In genomic region chr3:108345492-108346205, GRCh38 we compare ENCODE assay signal across 14 cellular contexts. TPM values are rescaled to one million over a fixed set of nuclear protein-coding genes. Genes with fewer than 3 reads are reported as not detected.
DNase-seq lines count a peak whose midpoint lies in the region; ATAC-seq, FAIRE-seq and TF ChIP-seq lines count a peak whose summit lies in the region.
"Had no signal": no experiment of that assay in that cellular context is flagged by ENCODE, and none has a peak within 500 bp of the region (broad histone marks: within the 10 kb centered on the region; RNA-seq: fewer than 3 reads in every experiment).

No MANE protein-coding gene starts in this region.

- BruUV-seq in A673 (replicated peaks; lab: Mats Ljungman, UMichigan), result no TSS peak

- H3K9me3 ChIP-seq in SJCRH30 (replicated peaks), result no peaks in the 10 kb centered on the region
- no peaks in the 10 kb centered on the region for H3K9me3 ChIP-seq in A673 (ENCODE audit: low read depth, low read length, poor library complexity, severe bottlenecking)
- H3K9me3 ChIP-seq: suprapubic skin had no signal

- H3K4me1 ChIP-seq in SJCRH30 (peaks cover 12% of the 10 kb centered on the region), A673 (ENCODE audit: insufficient read depth, low read length, poor library complexity, severe bottlenecking) (no peaks in the 10 kb centered on the region)
- H3K4me1 ChIP-seq: suprapubic skin had no signal

- H3K27ac ChIP-seq in SJCRH30 (no peak overlapping the region), A673 (ENCODE audit: low read depth, low read length, poor library complexity, severe bottlenecking) (no peak overlapping the region)
- H3K27ac ChIP-seq: cardiac muscle cell, suprapubic skin had no signal

- POLR2A ChIA-PET in A673 (lab: Charles Lee; ENCODE audit: low non-redundant PET), result no interaction called here

- CTCF ChIA-PET in A673 (lab: Charles Lee), result no interaction called here

- TF ChIP-seq POLR2A in GM12892 (IDR thresholded peaks at IDR 0.05; ENCODE audit: low read depth, low read length), result no peak

- H3K27me3 ChIP-seq in SJCRH30 (no peaks in the 10 kb centered on the region), A673 (replicated peaks; ENCODE audit: insufficient read depth, low read depth, low read length, poor library complexity) (no peaks in the 10 kb centered on the region)
- H3K27me3 ChIP-seq: cardiac muscle cell, suprapubic skin had no signal

- DNase-seq in GM12892 (ENCODE audit: insufficient read length), result no peak
- DNase-seq in NAMALWA (ENCODE audit: low spot score), result peak; percentile 31
- DNase-seq in SJCRH30, result peak; percentile 36 to 66
- DNase-seq in myocyte (ENCODE audit: low read depth), result peak; percentile 59
- DNase-seq in A673 (ENCODE audit: low spot score), result no peak
- DNase-seq in HK-2 (ENCODE audit: unreplicated experiment), result no peak
- DNase-seq in NCI-H82 (lab: John Stamatoyannopoulos, UW), result no peak
- DNase-seq: activated naive CD4-positive, alpha-beta T cell treated with Interleukin-2 at 50 U/mL for 16 hours; kidney; naive thymus-derived CD8-positive, alpha-beta T cell had no signal

- intact Hi-C loops in A673 (cut with micrococcal nuclease; ENCODE audit: unreplicated experiment), result no loop called here

- no peak for TF ChIP-seq CTCF in A673 (conservative IDR thresholded peaks at IDR 0.05; ENCODE audit: low read depth, low read length)

- peak; percentile 27 for FAIRE-seq in GM12892 (lab: Jason Lieb, UNC)
- FAIRE-seq: endometrium, kidney had no signal

- no peak for ATAC-seq in GM18909 (IDR thresholded peaks at IDR 0.05; ENCODE audit: poor library complexity, unreplicated experiment)
- ATAC-seq: naive thymus-derived CD8-positive, alpha-beta T cell had no signal

- no peak overlapping the region for H3K4me3 ChIP-seq in SJCRH30
- no peak overlapping the region for H3K4me3 ChIP-seq in A673 (ENCODE audit: low read depth, low read length, poor library complexity, severe bottlenecking)
- H3K4me3 ChIP-seq: cardiac muscle cell, suprapubic skin had no signal

- H3K36me3 ChIP-seq in SJCRH30 (no peaks in the 10 kb centered on the region), A673 (ENCODE audit: insufficient read depth, low read length, poor library complexity, severe bottlenecking) (no peaks in the 10 kb centered on the region)
- H3K36me3 ChIP-seq: cardiac muscle cell, suprapubic skin had no signal

RNA-seq across cellular contexts. Expression of gene HHLA2, which starts 49.3 kb away (rescaled TPM):
- 0.59 TPM for polyA plus RNA-seq in GM12892 (2012; ENCODE audit: missing spikeins)
- not detected in 2 replicates for total RNA-seq in SJCRH30 (2014; rRNA removed; shearing (Covaris generic))
- total RNA-seq in myocyte, result not detected in 2 replicates
- not detected for polyA plus RNA-seq in myocyte (2012)
- total RNA-seq in A673 (2021), result not detected in 2 replicates
- total RNA-seq: suprapubic skin had no signal
- polyA plus RNA-seq: cardiac muscle cell had no signal

Comparison
In these comparisons a context has a peak if more than half of its experiments do, and no peak if none do; other contexts are left out.
1. DNase-seq: peak in NAMALWA (single experiment), SJCRH30 (2 of 2) and myocyte (single experiment); none in GM12892 (single experiment), A673 (single experiment), HK-2 (single experiment) and NCI-H82 (single experiment).